In the genomic region with DNA sequence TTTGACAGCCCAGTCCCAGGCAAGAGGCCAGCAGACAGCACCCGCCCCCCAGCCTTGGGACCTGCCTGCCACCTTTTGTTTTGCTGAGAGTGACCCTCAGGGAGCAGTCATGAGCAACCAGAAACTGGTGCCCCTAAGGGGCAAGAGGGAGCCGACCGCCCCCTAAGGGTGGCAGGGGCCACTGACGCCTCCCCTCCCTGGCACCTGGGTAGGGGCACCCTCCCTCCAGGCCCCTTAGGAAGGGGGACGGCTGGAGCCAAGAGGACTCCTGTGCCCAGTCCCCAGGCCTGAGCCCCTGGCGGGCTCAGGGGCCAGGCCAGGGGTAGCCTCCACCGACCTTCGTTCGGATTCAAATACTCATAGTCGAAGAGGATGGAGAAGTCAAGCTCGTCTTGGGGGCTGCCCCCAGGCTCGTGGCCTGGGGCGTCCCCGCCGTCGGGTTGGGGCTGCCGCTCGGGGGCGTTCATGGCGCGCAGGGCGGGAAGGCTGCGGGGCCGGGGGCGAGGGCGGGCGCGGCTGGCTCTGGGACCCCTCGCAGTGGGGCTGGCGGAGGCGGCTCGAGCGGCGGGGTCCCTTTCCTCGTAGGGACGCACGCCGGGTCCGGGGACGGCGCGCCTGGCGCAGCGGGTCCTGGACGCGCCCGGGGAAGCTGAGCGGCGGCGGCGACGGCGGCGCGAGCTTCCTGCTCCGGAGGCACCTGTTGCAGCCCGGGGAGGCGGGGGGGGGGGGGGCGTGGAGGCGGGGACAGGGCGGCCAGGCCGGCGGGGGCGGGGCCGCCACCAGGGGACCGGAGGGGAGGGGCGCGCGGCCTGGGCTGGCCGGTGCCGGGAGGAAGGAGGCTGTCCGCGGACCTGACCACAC, we compare ENCODE assay signal across 1 cellular context.
TF ChIP-seq lines count a peak whose summit lies in the region.

A gene (minus strand): TSS at position 687 of the 861 bp plus-strand sequence. CDS start 220 bp downstream, at position 467.

TF ChIP-seq in HepG2, 621 proteins besides CTCF, POLR2A, EP300 and RAD21 (continued from another document and continues in another):
- TF ChIP-seq ZNF44 (CRISPR knock-in tag; IDR thresholded peaks at IDR 0.05), result 0 out of 2 replicates have a peak, but pooled peaks have one; percentile 19
- no peak for TF ChIP-seq NFIB (CRISPR knock-in tag; IDR thresholded peaks at IDR 0.05; ENCODE audit: borderline replicate concordance)
- TF ChIP-seq, protein P1, sequence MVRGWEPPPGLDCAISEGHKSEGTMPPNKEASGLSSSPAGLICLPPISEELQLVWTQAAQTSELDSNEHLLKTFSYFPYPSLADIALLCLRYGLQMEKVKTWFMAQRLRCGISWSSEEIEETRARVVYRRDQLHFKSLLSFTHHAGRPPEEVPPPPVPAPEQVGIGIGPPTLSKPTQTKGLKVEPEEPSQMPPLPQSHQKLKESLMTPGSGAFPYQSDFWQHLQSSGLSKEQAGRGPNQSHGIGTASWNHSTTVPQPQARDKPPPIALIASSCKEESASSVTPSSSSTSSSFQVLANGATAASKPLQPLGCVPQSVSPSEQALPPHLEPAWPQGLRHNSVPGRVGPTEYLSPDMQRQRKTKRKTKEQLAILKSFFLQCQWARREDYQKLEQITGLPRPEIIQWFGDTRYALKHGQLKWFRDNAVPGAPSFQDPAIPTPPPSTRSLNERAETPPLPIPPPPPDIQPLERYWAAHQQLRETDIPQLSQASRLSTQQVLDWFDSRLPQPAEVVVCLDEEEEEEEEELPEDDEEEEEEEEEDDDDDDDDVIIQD (CRISPR knock-in tag; IDR thresholded peaks at IDR 0.05; ENCODE audit: low read depth), result no peak
- TF ChIP-seq ZNF674 (CRISPR knock-in tag; IDR thresholded peaks at IDR 0.05; ENCODE audit: low read depth), result no peak
- no peak for TF ChIP-seq SATB2 (CRISPR knock-in tag; IDR thresholded peaks at IDR 0.05)
- TF ChIP-seq RFX5 (IDR thresholded peaks at IDR 0.05; ENCODE audit: low read depth, low read length), result no peak
- 0 out of 2 replicates have a peak, but pooled peaks have one; percentile 66 for TF ChIP-seq ZNF550 (CRISPR knock-in tag; IDR thresholded peaks at IDR 0.05; ENCODE audit: borderline replicate concordance)
- peak; percentile 39; the same call in 1 of the 2 replicates for TF ChIP-seq ZMYM3 (CRISPR knock-in tag; IDR thresholded peaks at IDR 0.05)
- no peak for TF ChIP-seq ZSCAN30 (CRISPR knock-in tag; IDR thresholded peaks at IDR 0.05)
- no peak for TF ChIP-seq FOSL1 (CRISPR knock-in tag; IDR thresholded peaks at IDR 0.05; ENCODE audit: borderline replicate concordance)
- TF ChIP-seq FOXP1 (IDR thresholded peaks at IDR 0.05), result no peak
- no peak for TF ChIP-seq FOXP1 (CRISPR knock-in tag; IDR thresholded peaks at IDR 0.05)
- TF ChIP-seq, protein P2, sequence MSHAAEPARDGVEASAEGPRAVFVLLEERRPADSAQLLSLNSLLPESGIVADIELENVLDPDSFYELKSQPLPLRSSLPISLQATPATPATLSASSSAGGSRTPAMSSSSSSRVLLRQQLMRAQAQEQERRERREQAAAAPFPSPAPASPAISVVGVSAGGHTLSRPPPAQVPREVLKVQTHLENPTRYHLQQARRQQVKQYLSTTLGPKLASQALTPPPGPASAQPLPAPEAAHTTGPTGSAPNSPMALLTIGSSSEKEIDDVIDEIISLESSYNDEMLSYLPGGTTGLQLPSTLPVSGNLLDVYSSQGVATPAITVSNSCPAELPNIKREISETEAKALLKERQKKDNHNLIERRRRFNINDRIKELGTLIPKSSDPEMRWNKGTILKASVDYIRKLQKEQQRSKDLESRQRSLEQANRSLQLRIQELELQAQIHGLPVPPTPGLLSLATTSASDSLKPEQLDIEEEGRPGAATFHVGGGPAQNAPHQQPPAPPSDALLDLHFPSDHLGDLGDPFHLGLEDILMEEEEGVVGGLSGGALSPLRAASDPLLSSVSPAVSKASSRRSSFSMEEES (CRISPR knock-in tag; IDR thresholded peaks at IDR 0.05), result no peak
- no peak for TF ChIP-seq TCF7L2 (IDR thresholded peaks at IDR 0.05; ENCODE audit: low read depth, low read length)
- TF ChIP-seq, protein P3, sequence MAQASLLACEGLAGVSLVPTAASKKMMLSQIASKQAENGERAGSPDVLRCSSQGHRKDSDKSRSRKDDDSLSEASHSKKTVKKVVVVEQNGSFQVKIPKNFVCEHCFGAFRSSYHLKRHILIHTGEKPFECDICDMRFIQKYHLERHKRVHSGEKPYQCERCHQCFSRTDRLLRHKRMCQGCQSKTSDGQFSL (CRISPR knock-in tag; IDR thresholded peaks at IDR 0.05), result peak; percentile 58
- no peak for TF ChIP-seq KMT2A (CRISPR knock-in tag; IDR thresholded peaks at IDR 0.05)
- no peak for TF ChIP-seq PHF21A (CRISPR knock-in tag; IDR thresholded peaks at IDR 0.05)
- no peak for TF ChIP-seq ZNF24 (IDR thresholded peaks at IDR 0.05)
- no peak for TF ChIP-seq ZC3H13 (CRISPR knock-in tag; IDR thresholded peaks at IDR 0.05)
- no peak for TF ChIP-seq ZNF253 (CRISPR knock-in tag; IDR thresholded peaks at IDR 0.05; ENCODE audit: borderline replicate concordance)
- no peak for TF ChIP-seq ERF (CRISPR knock-in tag; IDR thresholded peaks at IDR 0.05)
- no peak for TF ChIP-seq DR1 (CRISPR knock-in tag; IDR thresholded peaks at IDR 0.05)
- TF ChIP-seq CENPT (CRISPR knock-in tag; IDR thresholded peaks at IDR 0.05; ENCODE audit: low read depth), result no peak
- TF ChIP-seq EED (CRISPR knock-in tag; IDR thresholded peaks at IDR 0.05), result no peak
- TF ChIP-seq ESRRA (CRISPR knock-in tag; IDR thresholded peaks at IDR 0.05; ENCODE audit: low read depth), result no peak; the same call in 1 of the 2 replicates
- TF ChIP-seq, protein P4, sequence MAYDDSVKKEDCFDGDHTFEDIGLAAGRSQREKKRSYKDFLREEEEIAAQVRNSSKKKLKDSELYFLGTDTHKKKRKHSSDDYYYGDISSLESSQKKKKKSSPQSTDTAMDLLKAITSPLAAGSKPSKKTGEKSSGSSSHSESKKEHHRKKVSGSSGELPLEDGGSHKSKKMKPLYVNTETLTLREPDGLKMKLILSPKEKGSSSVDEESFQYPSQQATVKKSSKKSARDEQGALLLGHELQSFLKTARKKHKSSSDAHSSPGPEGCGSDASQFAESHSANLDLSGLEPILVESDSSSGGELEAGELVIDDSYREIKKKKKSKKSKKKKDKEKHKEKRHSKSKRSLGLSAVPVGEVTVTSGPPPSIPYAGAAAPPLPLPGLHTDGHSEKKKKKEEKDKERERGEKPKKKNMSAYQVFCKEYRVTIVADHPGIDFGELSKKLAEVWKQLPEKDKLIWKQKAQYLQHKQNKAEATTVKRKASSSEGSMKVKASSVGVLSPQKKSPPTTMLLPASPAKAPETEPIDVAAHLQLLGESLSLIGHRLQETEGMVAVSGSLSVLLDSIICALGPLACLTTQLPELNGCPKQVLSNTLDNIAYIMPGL (CRISPR knock-in tag; IDR thresholded peaks at IDR 0.05; ENCODE audit: borderline replicate concordance in 1 of 2, low read depth in 1 of 2), result peak; percentile 74 to 85; a peak in 2 of 4 replicates
- TF ChIP-seq, protein P5, sequence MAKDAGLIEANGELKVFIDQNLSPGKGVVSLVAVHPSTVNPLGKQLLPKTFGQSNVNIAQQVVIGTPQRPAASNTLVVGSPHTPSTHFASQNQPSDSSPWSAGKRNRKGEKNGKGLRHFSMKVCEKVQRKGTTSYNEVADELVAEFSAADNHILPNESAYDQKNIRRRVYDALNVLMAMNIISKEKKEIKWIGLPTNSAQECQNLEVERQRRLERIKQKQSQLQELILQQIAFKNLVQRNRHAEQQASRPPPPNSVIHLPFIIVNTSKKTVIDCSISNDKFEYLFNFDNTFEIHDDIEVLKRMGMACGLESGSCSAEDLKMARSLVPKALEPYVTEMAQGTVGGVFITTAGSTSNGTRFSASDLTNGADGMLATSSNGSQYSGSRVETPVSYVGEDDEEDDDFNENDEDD (CRISPR knock-in tag; IDR thresholded peaks at IDR 0.05; ENCODE audit: borderline replicate concordance), result no peak
- TF ChIP-seq TAF1 (CRISPR knock-in tag; IDR thresholded peaks at IDR 0.05), result 0 out of 2 replicates have a peak, but pooled peaks have one; percentile 18
- no peak for TF ChIP-seq JUN (CRISPR knock-in tag; IDR thresholded peaks at IDR 0.05)
- 0 out of 2 replicates have a peak, but pooled peaks have one; percentile 17 for TF ChIP-seq CBFB (CRISPR knock-in tag; IDR thresholded peaks at IDR 0.05)
- TF ChIP-seq PITX1 (CRISPR knock-in tag; IDR thresholded peaks at IDR 0.05), result peak; percentile 78
- TF ChIP-seq SRY (CRISPR knock-in tag; IDR thresholded peaks at IDR 0.05), result no peak
- TF ChIP-seq AKAP8 (CRISPR knock-in tag; IDR thresholded peaks at IDR 0.05), result no peak
- TF ChIP-seq, protein P6, sequence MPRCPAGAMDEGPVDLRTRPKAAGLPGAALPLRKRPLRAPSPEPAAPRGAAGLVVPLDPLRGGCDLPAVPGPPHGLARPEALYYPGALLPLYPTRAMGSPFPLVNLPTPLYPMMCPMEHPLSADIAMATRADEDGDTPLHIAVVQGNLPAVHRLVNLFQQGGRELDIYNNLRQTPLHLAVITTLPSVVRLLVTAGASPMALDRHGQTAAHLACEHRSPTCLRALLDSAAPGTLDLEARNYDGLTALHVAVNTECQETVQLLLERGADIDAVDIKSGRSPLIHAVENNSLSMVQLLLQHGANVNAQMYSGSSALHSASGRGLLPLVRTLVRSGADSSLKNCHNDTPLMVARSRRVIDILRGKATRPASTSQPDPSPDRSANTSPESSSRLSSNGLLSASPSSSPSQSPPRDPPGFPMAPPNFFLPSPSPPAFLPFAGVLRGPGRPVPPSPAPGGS (CRISPR knock-in tag; IDR thresholded peaks at IDR 0.05), result no peak
- TF ChIP-seq ZSCAN9 (CRISPR knock-in tag; IDR thresholded peaks at IDR 0.05; ENCODE audit: borderline replicate concordance), result 0 out of 2 replicates have a peak, but pooled peaks have one; percentile 43
- peak; percentile 12; the same call in 1 of the 2 replicates for TF ChIP-seq KDM2A (CRISPR knock-in tag; IDR thresholded peaks at IDR 0.05; ENCODE audit: borderline replicate concordance, low read depth)
- no peak for TF ChIP-seq CHD2 (IDR thresholded peaks at IDR 0.05; ENCODE audit: low read depth, low read length)
- no peak for TF ChIP-seq ZNF510 (CRISPR knock-in tag; IDR thresholded peaks at IDR 0.05; ENCODE audit: low read depth)
- no peak; the same call in 1 of the 2 replicates for TF ChIP-seq ZNF672 (CRISPR knock-in tag; IDR thresholded peaks at IDR 0.05)
- no peak for TF ChIP-seq PHB2 (IDR thresholded peaks at IDR 0.05; ENCODE audit: partially characterized antibody)
- TF ChIP-seq ARNTL (CRISPR knock-in tag; IDR thresholded peaks at IDR 0.05), result no peak
- peak; percentile 6; the same call in 1 of the 2 replicates for TF ChIP-seq ZNF317 (CRISPR knock-in tag; IDR thresholded peaks at IDR 0.05)
- TF ChIP-seq, protein P7, sequence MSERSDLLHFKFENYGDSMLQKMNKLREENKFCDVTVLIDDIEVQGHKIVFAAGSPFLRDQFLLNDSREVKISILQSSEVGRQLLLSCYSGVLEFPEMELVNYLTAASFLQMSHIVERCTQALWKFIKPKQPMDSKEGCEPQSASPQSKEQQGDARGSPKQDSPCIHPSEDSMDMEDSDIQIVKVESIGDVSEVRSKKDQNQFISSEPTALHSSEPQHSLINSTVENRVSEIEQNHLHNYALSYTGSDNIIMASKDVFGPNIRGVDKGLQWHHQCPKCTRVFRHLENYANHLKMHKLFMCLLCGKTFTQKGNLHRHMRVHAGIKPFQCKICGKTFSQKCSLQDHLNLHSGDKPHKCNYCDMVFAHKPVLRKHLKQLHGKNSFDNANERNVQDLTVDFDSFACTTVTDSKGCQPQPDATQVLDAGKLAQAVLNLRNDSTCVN (CRISPR knock-in tag; IDR thresholded peaks at IDR 0.05; ENCODE audit: borderline replicate concordance), result no peak
- TF ChIP-seq NPAS2 (CRISPR knock-in tag; IDR thresholded peaks at IDR 0.05; ENCODE audit: borderline replicate concordance), result no peak
- TF ChIP-seq, protein P8, sequence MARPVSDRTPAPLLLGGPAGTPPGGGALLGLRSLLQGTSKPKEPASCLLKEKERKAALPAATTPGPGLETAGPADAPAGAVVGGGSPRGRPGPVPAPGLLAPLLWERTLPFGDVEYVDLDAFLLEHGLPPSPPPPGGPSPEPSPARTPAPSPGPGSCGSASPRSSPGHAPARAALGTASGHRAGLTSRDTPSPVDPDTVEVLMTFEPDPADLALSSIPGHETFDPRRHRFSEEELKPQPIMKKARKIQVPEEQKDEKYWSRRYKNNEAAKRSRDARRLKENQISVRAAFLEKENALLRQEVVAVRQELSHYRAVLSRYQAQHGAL (CRISPR knock-in tag; IDR thresholded peaks at IDR 0.05; ENCODE audit: not compliant biosample characterization), result no peak
- TF ChIP-seq, protein P9, sequence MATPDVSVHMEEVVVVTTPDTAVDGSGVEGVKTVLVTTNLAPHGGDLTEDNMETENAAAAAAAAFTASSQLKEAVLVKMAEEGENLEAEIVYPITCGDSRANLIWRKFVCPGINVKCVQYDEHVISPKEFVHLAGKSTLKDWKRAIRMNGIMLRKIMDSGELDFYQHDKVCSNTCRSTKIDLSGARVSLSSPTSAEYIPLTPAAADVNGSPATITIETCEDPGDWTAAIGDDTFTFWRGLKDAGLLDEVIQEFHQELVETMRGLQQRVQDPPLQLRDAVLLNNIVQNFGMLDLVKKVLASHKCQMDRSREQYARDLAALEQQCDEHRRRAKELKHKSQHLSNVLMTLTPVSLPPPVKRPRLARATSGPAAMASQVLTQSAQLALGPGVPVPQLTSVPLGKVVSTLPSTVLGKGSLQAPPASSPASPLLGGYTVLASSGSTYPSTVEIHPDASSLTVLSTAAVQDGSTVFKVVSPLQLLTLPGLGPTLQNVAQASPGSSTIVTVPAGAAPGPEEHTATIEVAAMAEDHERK (CRISPR knock-in tag; IDR thresholded peaks at IDR 0.05; ENCODE audit: low read depth), result no peak
- TF ChIP-seq, protein P10, sequence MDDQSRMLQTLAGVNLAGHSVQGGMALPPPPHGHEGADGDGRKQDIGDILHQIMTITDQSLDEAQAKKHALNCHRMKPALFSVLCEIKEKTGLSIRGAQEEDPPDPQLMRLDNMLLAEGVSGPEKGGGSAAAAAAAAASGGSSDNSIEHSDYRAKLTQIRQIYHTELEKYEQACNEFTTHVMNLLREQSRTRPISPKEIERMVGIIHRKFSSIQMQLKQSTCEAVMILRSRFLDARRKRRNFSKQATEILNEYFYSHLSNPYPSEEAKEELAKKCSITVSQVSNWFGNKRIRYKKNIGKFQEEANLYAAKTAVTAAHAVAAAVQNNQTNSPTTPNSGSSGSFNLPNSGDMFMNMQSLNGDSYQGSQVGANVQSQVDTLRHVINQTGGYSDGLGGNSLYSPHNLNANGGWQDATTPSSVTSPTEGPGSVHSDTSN (CRISPR knock-in tag; IDR thresholded peaks at IDR 0.05; ENCODE audit: borderline replicate concordance), result no peak
- 0 out of 2 replicates have a peak, but pooled peaks have one; percentile 84 for TF ChIP-seq ZNF260 (CRISPR knock-in tag; IDR thresholded peaks at IDR 0.05; ENCODE audit: borderline replicate concordance, low read depth)
- peak; percentile 76; the same call in 1 of the 2 replicates for TF ChIP-seq ZNF839 (CRISPR knock-in tag; IDR thresholded peaks at IDR 0.05; ENCODE audit: borderline replicate concordance)
